Comparison of ENCODE assay signal across 1 cellular context in the genomic region with DNA sequence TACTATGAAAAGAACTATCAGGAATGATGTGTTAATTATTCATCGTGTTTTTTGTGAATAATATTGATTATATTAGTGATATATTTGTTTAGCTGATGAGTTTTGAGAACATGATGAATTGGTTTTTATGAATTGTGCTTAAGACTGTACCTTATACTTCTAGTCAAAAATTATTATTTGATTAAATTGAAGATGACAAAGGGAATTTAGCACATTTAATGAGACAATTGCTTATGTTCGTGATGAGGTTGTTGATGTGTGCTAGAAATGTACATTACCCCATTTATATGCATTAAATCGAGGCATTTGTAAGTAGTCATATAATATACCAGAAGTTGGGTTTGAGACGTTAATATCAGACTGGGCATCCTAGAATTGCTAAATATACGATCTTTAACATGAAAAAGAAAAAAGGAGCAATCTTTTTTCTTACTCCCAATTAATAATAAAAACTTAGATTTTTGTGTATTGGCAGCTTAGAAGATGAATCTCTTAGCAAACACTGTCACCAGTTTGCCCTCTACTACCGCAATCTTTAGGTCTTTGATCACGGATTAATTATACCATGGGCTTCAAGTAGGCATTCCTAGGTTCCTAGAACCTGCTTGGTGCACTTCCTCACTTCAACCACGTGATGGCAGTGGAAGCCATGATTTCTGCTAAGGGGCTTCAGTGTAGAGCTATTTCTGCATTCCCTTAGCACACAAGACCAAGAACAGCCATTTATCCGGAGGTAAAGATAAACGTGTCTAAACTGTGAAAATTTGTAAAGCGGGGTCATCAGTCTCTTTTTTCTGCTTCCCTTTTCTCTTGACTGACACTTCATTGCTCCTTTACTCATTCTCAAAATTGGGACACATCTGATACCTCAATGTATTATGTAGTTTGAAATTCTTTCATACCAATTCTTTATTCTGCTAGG.
A peak's percentile ranks its signal among the peaks of the same experiment; 100 is the strongest.
TF ChIP-seq lines count a peak whose summit lies in the region.

No MANE protein-coding gene starts in this region.

TF ChIP-seq in SK-N-SH, 30 proteins besides CTCF, POLR2A, EP300 and RAD21 (continued from another document):
- TF ChIP-seq, protein P1, sequence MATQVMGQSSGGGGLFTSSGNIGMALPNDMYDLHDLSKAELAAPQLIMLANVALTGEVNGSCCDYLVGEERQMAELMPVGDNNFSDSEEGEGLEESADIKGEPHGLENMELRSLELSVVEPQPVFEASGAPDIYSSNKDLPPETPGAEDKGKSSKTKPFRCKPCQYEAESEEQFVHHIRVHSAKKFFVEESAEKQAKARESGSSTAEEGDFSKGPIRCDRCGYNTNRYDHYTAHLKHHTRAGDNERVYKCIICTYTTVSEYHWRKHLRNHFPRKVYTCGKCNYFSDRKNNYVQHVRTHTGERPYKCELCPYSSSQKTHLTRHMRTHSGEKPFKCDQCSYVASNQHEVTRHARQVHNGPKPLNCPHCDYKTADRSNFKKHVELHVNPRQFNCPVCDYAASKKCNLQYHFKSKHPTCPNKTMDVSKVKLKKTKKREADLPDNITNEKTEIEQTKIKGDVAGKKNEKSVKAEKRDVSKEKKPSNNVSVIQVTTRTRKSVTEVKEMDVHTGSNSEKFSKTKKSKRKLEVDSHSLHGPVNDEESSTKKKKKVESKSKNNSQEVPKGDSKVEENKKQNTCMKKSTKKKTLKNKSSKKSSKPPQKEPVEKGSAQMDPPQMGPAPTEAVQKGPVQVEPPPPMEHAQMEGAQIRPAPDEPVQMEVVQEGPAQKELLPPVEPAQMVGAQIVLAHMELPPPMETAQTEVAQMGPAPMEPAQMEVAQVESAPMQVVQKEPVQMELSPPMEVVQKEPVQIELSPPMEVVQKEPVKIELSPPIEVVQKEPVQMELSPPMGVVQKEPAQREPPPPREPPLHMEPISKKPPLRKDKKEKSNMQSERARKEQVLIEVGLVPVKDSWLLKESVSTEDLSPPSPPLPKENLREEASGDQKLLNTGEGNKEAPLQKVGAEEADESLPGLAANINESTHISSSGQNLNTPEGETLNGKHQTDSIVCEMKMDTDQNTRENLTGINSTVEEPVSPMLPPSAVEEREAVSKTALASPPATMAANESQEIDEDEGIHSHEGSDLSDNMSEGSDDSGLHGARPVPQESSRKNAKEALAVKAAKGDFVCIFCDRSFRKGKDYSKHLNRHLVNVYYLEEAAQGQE (IDR thresholded peaks at IDR 0.05; ENCODE audit: low read depth, low read length): no peak
- TF ChIP-seq SIN3A (IDR thresholded peaks at IDR 0.05; ENCODE audit: borderline replicate concordance, low read depth, low read length) (no peak), USF1 (IDR thresholded peaks at IDR 0.05; ENCODE audit: borderline replicate concordance, low read depth) (peak; percentile 50; the same call in 1 of the 2 replicates), FOXJ3 (CRISPR knock-in tag; IDR thresholded peaks at IDR 0.05) (no peak), RCOR1 (IDR thresholded peaks at IDR 0.05; ENCODE audit: low read length) (no peak; the same call in 1 of the 2 replicates), JUND (IDR thresholded peaks at IDR 0.05) (no peak), NFIC (IDR thresholded peaks at IDR 0.05; ENCODE audit: borderline replicate concordance) (no peak), FOSL2 (IDR thresholded peaks at IDR 0.05; ENCODE audit: borderline replicate concordance, low read depth) (no peak), TEAD4 (IDR thresholded peaks at IDR 0.05; ENCODE audit: borderline replicate concordance, insufficient read depth) (no peak), GATA2 (CRISPR knock-in tag; IDR thresholded peaks at IDR 0.05) (no peak), EZH2phosphoT487 (IDR thresholded peaks at IDR 0.05; ENCODE audit: borderline replicate concordance, low read depth) (no peak), IRF3 (IDR thresholded peaks at IDR 0.05; ENCODE audit: low read depth, low read length) (no peak; the same call in 1 of the 2 replicates), TAF1 (IDR thresholded peaks at IDR 0.05; ENCODE audit: borderline replicate concordance, low read depth, low read length) (no peak), RFX5 (IDR thresholded peaks at IDR 0.05; ENCODE audit: low read length) (0 out of 2 replicates have a peak, but pooled peaks have one; percentile 54), ELF1 (IDR thresholded peaks at IDR 0.05) (no peak), MAX (IDR thresholded peaks at IDR 0.05; ENCODE audit: low read depth) (no peak), MEF2A (IDR thresholded peaks at IDR 0.05; ENCODE audit: borderline replicate concordance, low read depth) (no peak), ZBTB33 (IDR thresholded peaks at IDR 0.05; ENCODE audit: borderline replicate concordance, low read depth) (no peak), POLR2AphosphoS5 (IDR thresholded peaks at IDR 0.05; ENCODE audit: low read depth, low read length) (no peak)
TF ChIP-seq in SK-N-SH: peak in this region for 5.
